In the genomic region with DNA sequence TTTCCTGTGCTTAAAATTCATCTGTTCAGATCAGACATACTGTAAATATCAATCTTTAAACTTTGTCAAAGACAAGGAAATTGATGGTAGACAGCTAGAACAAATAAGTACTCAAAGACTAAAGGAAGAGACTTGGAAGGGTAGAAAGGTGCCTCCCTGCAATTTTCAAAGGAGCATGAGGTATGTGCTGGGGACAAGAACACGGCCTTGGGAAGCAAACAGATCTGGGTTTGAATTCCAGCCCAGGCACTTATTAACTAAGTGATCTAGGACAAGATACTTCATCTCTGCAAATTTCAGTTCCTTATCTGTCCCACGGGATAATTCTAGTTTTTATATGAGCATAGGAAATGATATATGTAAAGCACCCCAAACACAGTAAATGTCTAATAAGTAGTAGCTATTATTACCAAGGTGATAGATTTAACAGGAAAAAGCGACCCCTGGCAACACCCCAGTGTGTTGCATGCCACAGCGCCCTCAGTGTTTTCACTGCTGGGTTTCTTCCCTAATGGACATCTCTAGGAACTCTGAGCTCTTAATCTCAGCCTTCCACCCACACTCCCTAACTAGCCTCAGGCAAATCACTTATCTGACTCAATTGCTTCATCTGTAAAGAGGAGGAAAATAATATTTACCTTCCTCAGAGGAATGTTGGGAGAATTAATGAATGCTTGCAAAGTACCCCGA, we compare ENCODE assay signal across 2 cellular contexts.
TF ChIP-seq lines count a peak whose summit lies in the region.

No MANE protein-coding gene starts in this region.

TF ChIP-seq in HepG2, 621 proteins besides CTCF, POLR2A, EP300 and RAD21 (continues in another document):
- no peak for TF ChIP-seq ZNF253 (CRISPR knock-in tag; IDR thresholded peaks at IDR 0.05; ENCODE audit: borderline replicate concordance)
- 0 out of 2 replicates have a peak, but pooled peaks have one; percentile 18 for TF ChIP-seq MXD4 (CRISPR knock-in tag; IDR thresholded peaks at IDR 0.05)
- TF ChIP-seq, protein P1, sequence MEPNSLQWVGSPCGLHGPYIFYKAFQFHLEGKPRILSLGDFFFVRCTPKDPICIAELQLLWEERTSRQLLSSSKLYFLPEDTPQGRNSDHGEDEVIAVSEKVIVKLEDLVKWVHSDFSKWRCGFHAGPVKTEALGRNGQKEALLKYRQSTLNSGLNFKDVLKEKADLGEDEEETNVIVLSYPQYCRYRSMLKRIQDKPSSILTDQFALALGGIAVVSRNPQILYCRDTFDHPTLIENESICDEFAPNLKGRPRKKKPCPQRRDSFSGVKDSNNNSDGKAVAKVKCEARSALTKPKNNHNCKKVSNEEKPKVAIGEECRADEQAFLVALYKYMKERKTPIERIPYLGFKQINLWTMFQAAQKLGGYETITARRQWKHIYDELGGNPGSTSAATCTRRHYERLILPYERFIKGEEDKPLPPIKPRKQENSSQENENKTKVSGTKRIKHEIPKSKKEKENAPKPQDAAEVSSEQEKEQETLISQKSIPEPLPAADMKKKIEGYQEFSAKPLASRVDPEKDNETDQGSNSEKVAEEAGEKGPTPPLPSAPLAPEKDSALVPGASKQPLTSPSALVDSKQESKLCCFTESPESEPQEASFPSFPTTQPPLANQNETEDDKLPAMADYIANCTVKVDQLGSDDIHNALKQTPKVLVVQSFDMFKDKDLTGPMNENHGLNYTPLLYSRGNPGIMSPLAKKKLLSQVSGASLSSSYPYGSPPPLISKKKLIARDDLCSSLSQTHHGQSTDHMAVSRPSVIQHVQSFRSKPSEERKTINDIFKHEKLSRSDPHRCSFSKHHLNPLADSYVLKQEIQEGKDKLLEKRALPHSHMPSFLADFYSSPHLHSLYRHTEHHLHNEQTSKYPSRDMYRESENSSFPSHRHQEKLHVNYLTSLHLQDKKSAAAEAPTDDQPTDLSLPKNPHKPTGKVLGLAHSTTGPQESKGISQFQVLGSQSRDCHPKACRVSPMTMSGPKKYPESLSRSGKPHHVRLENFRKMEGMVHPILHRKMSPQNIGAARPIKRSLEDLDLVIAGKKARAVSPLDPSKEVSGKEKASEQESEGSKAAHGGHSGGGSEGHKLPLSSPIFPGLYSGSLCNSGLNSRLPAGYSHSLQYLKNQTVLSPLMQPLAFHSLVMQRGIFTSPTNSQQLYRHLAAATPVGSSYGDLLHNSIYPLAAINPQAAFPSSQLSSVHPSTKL (CRISPR knock-in tag; IDR thresholded peaks at IDR 0.05), result peak; percentile 47
- no peak for TF ChIP-seq ZBTB1 (CRISPR knock-in tag; IDR thresholded peaks at IDR 0.05; ENCODE audit: borderline replicate concordance)
- TF ChIP-seq ARNT (IDR thresholded peaks at IDR 0.05), result no peak
- TF ChIP-seq HINFP (CRISPR knock-in tag; IDR thresholded peaks at IDR 0.05; ENCODE audit: low read depth), result no peak
- peak; percentile 24; the same call in 1 of the 2 replicates for TF ChIP-seq GATAD2A (CRISPR knock-in tag; IDR thresholded peaks at IDR 0.05)
- TF ChIP-seq SMC3 (IDR thresholded peaks at IDR 0.05; ENCODE audit: low read length), result peak; percentile 67
- no peak for TF ChIP-seq ZNF644 (CRISPR knock-in tag; IDR thresholded peaks at IDR 0.05; ENCODE audit: low read depth)
- TF ChIP-seq, protein P2, sequence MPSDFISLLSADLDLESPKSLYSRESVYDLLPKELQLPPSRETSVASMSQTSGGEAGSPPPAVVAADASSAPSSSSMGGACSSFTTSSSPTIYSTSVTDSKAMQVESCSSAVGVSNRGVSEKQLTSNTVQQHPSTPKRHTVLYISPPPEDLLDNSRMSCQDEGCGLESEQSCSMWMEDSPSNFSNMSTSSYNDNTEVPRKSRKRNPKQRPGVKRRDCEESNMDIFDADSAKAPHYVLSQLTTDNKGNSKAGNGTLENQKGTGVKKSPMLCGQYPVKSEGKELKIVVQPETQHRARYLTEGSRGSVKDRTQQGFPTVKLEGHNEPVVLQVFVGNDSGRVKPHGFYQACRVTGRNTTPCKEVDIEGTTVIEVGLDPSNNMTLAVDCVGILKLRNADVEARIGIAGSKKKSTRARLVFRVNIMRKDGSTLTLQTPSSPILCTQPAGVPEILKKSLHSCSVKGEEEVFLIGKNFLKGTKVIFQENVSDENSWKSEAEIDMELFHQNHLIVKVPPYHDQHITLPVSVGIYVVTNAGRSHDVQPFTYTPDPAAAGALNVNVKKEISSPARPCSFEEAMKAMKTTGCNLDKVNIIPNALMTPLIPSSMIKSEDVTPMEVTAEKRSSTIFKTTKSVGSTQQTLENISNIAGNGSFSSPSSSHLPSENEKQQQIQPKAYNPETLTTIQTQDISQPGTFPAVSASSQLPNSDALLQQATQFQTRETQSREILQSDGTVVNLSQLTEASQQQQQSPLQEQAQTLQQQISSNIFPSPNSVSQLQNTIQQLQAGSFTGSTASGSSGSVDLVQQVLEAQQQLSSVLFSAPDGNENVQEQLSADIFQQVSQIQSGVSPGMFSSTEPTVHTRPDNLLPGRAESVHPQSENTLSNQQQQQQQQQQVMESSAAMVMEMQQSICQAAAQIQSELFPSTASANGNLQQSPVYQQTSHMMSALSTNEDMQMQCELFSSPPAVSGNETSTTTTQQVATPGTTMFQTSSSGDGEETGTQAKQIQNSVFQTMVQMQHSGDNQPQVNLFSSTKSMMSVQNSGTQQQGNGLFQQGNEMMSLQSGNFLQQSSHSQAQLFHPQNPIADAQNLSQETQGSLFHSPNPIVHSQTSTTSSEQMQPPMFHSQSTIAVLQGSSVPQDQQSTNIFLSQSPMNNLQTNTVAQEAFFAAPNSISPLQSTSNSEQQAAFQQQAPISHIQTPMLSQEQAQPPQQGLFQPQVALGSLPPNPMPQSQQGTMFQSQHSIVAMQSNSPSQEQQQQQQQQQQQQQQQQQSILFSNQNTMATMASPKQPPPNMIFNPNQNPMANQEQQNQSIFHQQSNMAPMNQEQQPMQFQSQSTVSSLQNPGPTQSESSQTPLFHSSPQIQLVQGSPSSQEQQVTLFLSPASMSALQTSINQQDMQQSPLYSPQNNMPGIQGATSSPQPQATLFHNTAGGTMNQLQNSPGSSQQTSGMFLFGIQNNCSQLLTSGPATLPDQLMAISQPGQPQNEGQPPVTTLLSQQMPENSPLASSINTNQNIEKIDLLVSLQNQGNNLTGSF (CRISPR knock-in tag; IDR thresholded peaks at IDR 0.05), result no peak

TF ChIP-seq in endothelial cell of umbilical vein, 7 proteins besides CTCF, POLR2A, EP300 and RAD21:
- TF ChIP-seq GATA2 (IDR thresholded peaks at IDR 0.05; ENCODE audit: insufficient read depth, insufficient read length, low read depth, low read length) (no peak), EZH2 (IDR thresholded peaks at IDR 0.05; ENCODE audit: borderline replicate concordance, low read depth, low read length, severe bottlenecking) (no peak), MYC (IDR thresholded peaks at IDR 0.05; ENCODE audit: low read depth, low read length) (no peak), FOS (IDR thresholded peaks at IDR 0.05; ENCODE audit: borderline replicate concordance, insufficient read depth, low read length) (no peak), POLR2AphosphoS5 (IDR thresholded peaks at IDR 0.05; ENCODE audit: insufficient read depth, low read depth, low read length) (no peak), JUN (IDR thresholded peaks at IDR 0.05; ENCODE audit: borderline replicate concordance, insufficient read depth, insufficient read length, low read depth) (no peak), MAX (IDR thresholded peaks at IDR 0.05; ENCODE audit: insufficient read depth, insufficient read length) (no peak)
